In the genomic region with DNA sequence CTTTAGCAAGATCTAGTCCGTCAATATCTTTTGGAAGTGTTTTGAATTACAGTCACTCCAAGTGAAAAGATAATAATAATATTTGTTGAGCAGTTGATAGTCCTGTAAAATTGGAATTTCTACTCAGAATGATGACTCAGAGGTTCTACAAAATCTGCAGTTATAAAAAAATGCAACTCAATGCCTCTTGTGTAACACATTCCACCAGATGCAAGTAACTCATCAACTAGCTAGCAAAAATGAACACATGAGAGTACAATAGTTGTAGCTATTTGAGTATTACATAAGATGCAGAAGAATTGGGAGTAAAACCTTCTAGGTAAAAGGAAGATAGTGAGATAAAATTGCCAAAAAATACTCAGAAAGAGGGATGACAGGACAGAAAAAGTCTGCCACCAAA, we compare ENCODE assay signal across 26 cellular contexts.
DNase-seq lines count a peak whose midpoint lies in the region; ATAC-seq, FAIRE-seq and TF ChIP-seq lines count a peak whose summit lies in the region.
"Had no signal": no experiment of that assay in that cellular context is flagged by ENCODE, and none has a peak within 500 bp of the region (broad histone marks: within the 10 kb centered on the region; RNA-seq: fewer than 3 reads in every experiment).

No MANE protein-coding gene starts in this region.

- no peak overlapping the region for H3K4me2 ChIP-seq in astrocyte (ENCODE audit: low read length)

- no peak overlapping the region for H2AFZ ChIP-seq in astrocyte (ENCODE audit: low read depth, low read length)

- intact Hi-C loops in sciatic nerve (cut with DNase I): no loop called here

- no peak for FAIRE-seq in astrocyte (lab: Jason Lieb, UNC)
- FAIRE-seq: GM12878, RCC 7860 had no signal

- H3K4me3 ChIP-seq in AG04449 (ENCODE audit: low read depth, low read length): no peak overlapping the region
- H3K4me3 ChIP-seq in astrocyte (ENCODE audit: insufficient read depth, low read depth, low read length): no peak overlapping the region
- H3K4me3 ChIP-seq in upper lobe of left lung: no peak overlapping the region
- H3K4me3 ChIP-seq: coronary artery, GM12878 had no signal

- no peak overlapping the region for H3K27ac Mint-ChIP-seq in astrocyte (ENCODE audit: unreplicated experiment)
- H3K27ac Mint-ChIP-seq: activated CD4-positive, alpha-beta T cell treated with anti-CD3 and anti-CD28 coated beads, Interleukin-2, amount 10 ng/mL, durations not matched to agents 7 days and 5 days; activated naive CD8-positive, alpha-beta T cell treated with anti-CD3 and anti-CD28 coated beads, Interleukin-2, amount 10 ng/mL, durations not matched to agents 7 days and 5 days; brain; CD8-positive, alpha-beta T cell; nephron progenitor cell; T-helper 17 cell had no signal

- no peaks in the 10 kb centered on the region for H3K36me3 ChIP-seq in astrocyte (ENCODE audit: insufficient read depth, low read length)
- no peaks in the 10 kb centered on the region for H3K36me3 ChIP-seq in upper lobe of left lung

- no peak overlapping the region for H3K9ac ChIP-seq in astrocyte (ENCODE audit: low read length)

- no peak for TF ChIP-seq EP300 in upper lobe of left lung (IDR thresholded peaks at IDR 0.05)

- H3K9me3 ChIP-seq in astrocyte (ENCODE audit: insufficient read depth, low read depth, low read length) (no peaks in the 10 kb centered on the region), upper lobe of left lung (no peaks in the 10 kb centered on the region)

- no peaks in the 10 kb centered on the region for H3K27me3 Mint-ChIP-seq in astrocyte (ENCODE audit: low read depth, unreplicated experiment)
- H3K27me3 Mint-ChIP-seq: activated CD4-positive, alpha-beta T cell treated with anti-CD3 and anti-CD28 coated beads, Interleukin-2, amount 10 ng/mL, durations not matched to agents 7 days and 5 days; activated naive CD8-positive, alpha-beta T cell treated with anti-CD3 and anti-CD28 coated beads, Interleukin-2, amount 10 ng/mL, durations not matched to agents 7 days and 5 days; brain; T-helper 17 cell had no signal

- no peaks in the 10 kb centered on the region for H3K4me1 Mint-ChIP-seq in astrocyte (ENCODE audit: low read depth, unreplicated experiment)
- H3K4me1 Mint-ChIP-seq: activated CD4-positive, alpha-beta T cell treated with anti-CD3 and anti-CD28 coated beads, Interleukin-2, amount 10 ng/mL, durations not matched to agents 7 days and 5 days; activated naive CD8-positive, alpha-beta T cell treated with anti-CD3 and anti-CD28 coated beads, Interleukin-2, amount 10 ng/mL, durations not matched to agents 7 days and 5 days; T-helper 17 cell had no signal

- TF ChIP-seq CTCF in AG04449 (IDR thresholded peaks at IDR 0.05; ENCODE audit: insufficient read depth, low read length, missing control alignments) (no peak), astrocyte (IDR thresholded peaks at IDR 0.05; ENCODE audit: insufficient read depth, low read depth, low read length) (no peak), upper lobe of left lung (IDR thresholded peaks at IDR 0.05) (no peak)

- TF ChIP-seq POLR2A in upper lobe of left lung (IDR thresholded peaks at IDR 0.05): no peak

- H3K4me3 Mint-ChIP-seq in astrocyte (ENCODE audit: unreplicated experiment): no peak overlapping the region
- H3K4me3 Mint-ChIP-seq: activated CD4-positive, alpha-beta T cell treated with anti-CD3 and anti-CD28 coated beads, Interleukin-2, amount 10 ng/mL, durations not matched to agents 7 days and 5 days; activated naive CD8-positive, alpha-beta T cell treated with anti-CD3 and anti-CD28 coated beads, Interleukin-2, amount 10 ng/mL, durations not matched to agents 7 days and 5 days; brain; CD8-positive, alpha-beta T cell; nephron progenitor cell; T-helper 17 cell had no signal

- CTCF ChIA-PET in AG04449 (lab: Yijun Ruan, JAX): no interaction called here

- peak; percentile 38 for DNase-seq in AG04449 (ENCODE audit: low read depth, low spot score)
- DNase-seq in GM04503 (ENCODE audit: low read depth): peak; percentile 44
- DNase-seq in astrocyte (ENCODE audit: low read depth): peak; percentile 36
- DNase-seq in glomerular visceral epithelial cell (ENCODE audit: extremely low spot score): peak; percentile 8
- DNase-seq in upper lobe of left lung: no peak
- no peak for DNase-seq in HUDEP-2 (lab: John Stamatoyannopoulos, UW; ENCODE audit: unreplicated experiment in 76 of 76)
- no peak for DNase-seq in NCI-H510A treated with DMSO at 0.1 percent for 48 hours (lab: John Stamatoyannopoulos, UW)
- no peak for DNase-seq in sciatic nerve (ENCODE audit: low spot score)
- DNase-seq: activated CD4-positive, alpha-beta T cell treated with anti-CD3 and anti-CD28 coated beads, Interleukin-2, amount 10 ng/mL, durations not matched to agents 7 days and 5 days; activated naive CD8-positive, alpha-beta T cell treated with anti-CD3 and anti-CD28 coated beads, Interleukin-2, amount 10 ng/mL, durations not matched to agents 7 days and 5 days; CD8-positive, alpha-beta T cell; GDM1; Karpas-422; left ventricle myocardium superior; NCI-H1092 treated with DMSO at 0.1 percent for 48 hours; NCI-H2029; NCI-H446 treated with DMSO at 0.1 percent for 48 hours; nephron progenitor cell; NK-92 treated with Interleukin-12 subunit alpha and Interleukin-12 subunit beta, amount 100 ng/mL, for 24 hours; substantia nigra; T-helper 17 cell had no signal

- POLR2A ChIA-PET in AG04449 (lab: Yijun Ruan, JAX): no interaction called here

- H3K27me3 ChIP-seq in astrocyte (ENCODE audit: insufficient read depth, low read length) (no peaks in the 10 kb centered on the region), upper lobe of left lung (no peaks in the 10 kb centered on the region)

- peaks cover 2% of the 10 kb centered on the region for H3K9me3 Mint-ChIP-seq in astrocyte (ENCODE audit: unreplicated experiment)
- H3K9me3 Mint-ChIP-seq: nephron progenitor cell had no signal

- H4K20me1 ChIP-seq in astrocyte (ENCODE audit: insufficient read depth, low read length): no peaks in the 10 kb centered on the region

- no peak for ATAC-seq in upper lobe of left lung (ENCODE audit: low FRiP score in 2 of 2)
- no peak for ATAC-seq in sciatic nerve
- ATAC-seq: CD8-positive, alpha-beta T cell; GM12878; left ventricle myocardium superior; T-helper 17 cell had no signal

- no peaks in the 10 kb centered on the region for H3K79me2 ChIP-seq in astrocyte (ENCODE audit: insufficient read depth, low read length)

- H3K4me1 ChIP-seq in astrocyte (ENCODE audit: insufficient read depth, low read length) (no peaks in the 10 kb centered on the region), upper lobe of left lung (no peaks in the 10 kb centered on the region)

- WGBS in upper lobe of left lung, 2 donors: 85 to 95% methylated on average over 1 of the region's 1 CpG

- H3K36me3 Mint-ChIP-seq in astrocyte (ENCODE audit: low read depth, unreplicated experiment): no peaks in the 10 kb centered on the region
- H3K36me3 Mint-ChIP-seq: activated naive CD8-positive, alpha-beta T cell treated with anti-CD3 and anti-CD28 coated beads, Interleukin-2, amount 10 ng/mL, durations not matched to agents 7 days and 5 days; brain; CD8-positive, alpha-beta T cell had no signal

- H3K27ac ChIP-seq in astrocyte (ENCODE audit: low read depth, low read length) (no peak overlapping the region), upper lobe of left lung (no peak overlapping the region)
- H3K27ac ChIP-seq: coronary artery, VCaP had no signal

Comparison
In these comparisons a context has a peak if more than half of its experiments do, and no peak if none do; other contexts are left out.
1. DNase-seq: peak in AG04449 (single experiment), GM04503 (single experiment), astrocyte (single experiment) and glomerular visceral epithelial cell (single experiment); none in upper lobe of left lung (0 of 2), HUDEP-2 (0 of 76), NCI-H510A treated with DMSO at 0.1 percent for 48 hours (single experiment) and sciatic nerve (single experiment).